In the genomic region with DNA sequence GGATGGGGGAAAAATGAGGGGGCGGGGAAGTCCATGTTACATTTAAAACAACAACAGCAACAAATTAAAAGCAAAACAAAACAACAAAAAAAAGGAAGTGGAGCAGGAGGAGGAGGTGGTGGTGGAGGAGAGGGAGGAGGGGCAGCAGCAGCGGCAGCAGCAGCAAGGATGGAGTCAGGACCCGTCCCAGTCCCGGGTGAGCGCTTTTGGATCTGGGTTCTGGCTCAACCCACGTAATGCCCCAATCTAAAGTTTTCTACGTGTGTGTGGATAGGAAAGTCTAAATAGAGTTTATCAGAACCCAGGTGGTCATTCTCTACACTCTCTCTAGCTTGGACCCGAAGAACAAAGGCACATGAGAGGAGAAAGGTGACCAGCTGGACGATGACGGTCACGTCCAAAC, we compare ENCODE assay signal across 8 cellular contexts. TPM values are rescaled to one million over a fixed set of nuclear protein-coding genes. Genes with fewer than 3 reads are reported as not detected.
DNase-seq lines count a peak whose midpoint lies in the region; ATAC-seq, FAIRE-seq and TF ChIP-seq lines count a peak whose summit lies in the region.

No MANE protein-coding gene starts in this region.

- in situ Hi-C loops in GM18951 (cut with MboI; ENCODE audit: low sequenced_read_pairs, unreplicated experiment), result no loop called here

- no peak for FAIRE-seq in urothelium cell line (lab: Jason Lieb, UNC)

- H3K27ac ChIP-seq in 22Rv1 (peak overlapping the region; percentile 21; the same call in 1 of the 2 replicates), SJSA1 (peak overlapping the region; percentile 86), breast epithelium (no peak overlapping the region)

- DNase-seq in SJSA1 (ENCODE audit: low read depth in 1 of 2, low spot score in 2 of 2), result peak in 1 of 2 experiments; percentile 41
- DNase-seq in glomerular visceral epithelial cell (ENCODE audit: extremely low spot score), result peak; percentile 17
- DNase-seq in urothelium cell line (ENCODE audit: low spot score), result peak; percentile 57
- DNase-seq in COLO668 (lab: John Stamatoyannopoulos, UW; ENCODE audit: unreplicated experiment), result no peak
- DNase-seq in breast epithelium (ENCODE audit: low spot score in 2 of 2), result no peak

- H3K27me3 ChIP-seq in SJSA1 (replicated peaks) (peaks cover 19% of the 10 kb centered on the region), breast epithelium (peaks cover 14 to 78% of the 10 kb centered on the region in 2 donors)

- no peaks in the 10 kb centered on the region for H3K36me3 ChIP-seq in SJSA1
- no peaks in the 10 kb centered on the region for H3K36me3 ChIP-seq in breast epithelium

- ATAC-seq in HG03108 (IDR thresholded peaks at IDR 0.05; ENCODE audit: unreplicated experiment), result no peak

- no peak for TF ChIP-seq CTCF in 22Rv1 (IDR thresholded peaks at IDR 0.05)
- TF ChIP-seq CTCF in breast epithelium (IDR thresholded peaks at IDR 0.05), result no peak

- H3K4me3 ChIP-seq in SJSA1, result peak overlapping the region; percentile 43
- peak overlapping the region in 1 of 3 donors; percentile 53 for H3K4me3 ChIP-seq in breast epithelium

- H3K4me1 ChIP-seq in SJSA1 (replicated peaks) (peaks cover 19% of the 10 kb centered on the region), breast epithelium (peaks cover 0 to 12% of the 10 kb centered on the region in 2 donors)

- peak; percentile 10 for TF ChIP-seq POLR2A in GM18951 (IDR thresholded peaks at IDR 0.05; ENCODE audit: extremely low read depth, insufficient read depth, insufficient read length)
- TF ChIP-seq POLR2A in breast epithelium (IDR thresholded peaks at IDR 0.05), result no peak

- H3K9me3 ChIP-seq in SJSA1 (replicated peaks), result no peaks in the 10 kb centered on the region
- H3K9me3 ChIP-seq in breast epithelium, result no peaks in the 10 kb centered on the region

- intact Hi-C loops in breast epithelium (cut with DNase I; ENCODE audit: low total_unique reads), result no loop called here

RNA-seq across cellular contexts. Expression of a gene that starts 0.7 kb away (rescaled TPM):
- 3.0 and 4.0 TPM in 2 replicates for total RNA-seq in SJSA1 (2014; rRNA removed; shearing (Covaris generic))
- under 1 TPM in 1 of 3 donors, not detected in 2; 0.29 TPM for total RNA-seq in breast epithelium

RNA-seq across cellular contexts. Expression of a gene that starts 24.6 kb away (rescaled TPM):
- total RNA-seq in SJSA1 (2014; rRNA removed; shearing (Covaris generic)), result 125 and 203 TPM in 2 replicates
- total RNA-seq in breast epithelium, result 100 to 1,000 TPM in 2 of 3 donors, 10 to 100 TPM in 1; 96.0 to 108 (median 108) TPM

Comparison
In these comparisons a context has a peak if more than half of its experiments do, and no peak if none do; other contexts are left out.
1. H3K27ac ChIP-seq: peak in 22Rv1 (single experiment) and SJSA1 (single experiment); none in breast epithelium (0 of 2).
2. DNase-seq: peak in glomerular visceral epithelial cell (single experiment) and urothelium cell line (single experiment); none in COLO668 (single experiment) and breast epithelium (0 of 2).